Comparison of ENCODE assay signal across 1 cellular context in the genomic region with DNA sequence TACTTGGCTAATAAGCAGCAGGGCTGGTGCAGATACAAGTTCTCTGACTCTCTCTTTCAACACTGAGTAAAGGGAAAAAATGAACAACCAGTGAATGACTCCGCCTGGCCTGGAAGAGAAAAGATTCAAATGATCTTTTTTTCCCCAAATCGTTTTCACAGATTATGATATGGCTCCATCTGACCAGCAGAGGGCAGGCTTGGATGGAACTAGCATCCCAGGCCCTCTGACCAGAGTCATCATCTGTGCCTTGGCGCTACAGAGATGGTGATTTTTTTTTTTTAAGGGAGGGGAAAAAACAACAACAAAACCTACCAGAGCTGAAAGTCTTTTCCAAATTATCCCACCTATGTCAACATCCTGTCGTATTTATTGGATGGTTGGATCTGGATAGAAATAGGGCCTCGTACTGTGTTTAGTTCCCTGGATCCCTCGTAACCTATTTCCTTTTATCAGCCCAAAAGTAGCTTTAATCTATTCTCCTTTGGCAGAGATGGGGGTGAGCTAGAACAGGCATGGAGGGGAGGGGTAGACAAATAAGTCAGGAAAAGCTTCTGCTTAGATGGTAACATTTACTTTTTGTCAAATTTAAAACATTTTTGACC.
A peak's percentile ranks its signal among the peaks of the same experiment; 100 is the strongest.
TF ChIP-seq lines count a peak whose summit lies in the region.

No MANE protein-coding gene starts in this region.

TF ChIP-seq in K562, 482 proteins besides CTCF, POLR2A, EP300 and RAD21 (continued from another document and continues in another):
- no peak for TF ChIP-seq MYBL2 (IDR thresholded peaks at IDR 0.05; ENCODE audit: low read depth)
- no peak for TF ChIP-seq MYBL2 (CRISPR knock-in tag; IDR thresholded peaks at IDR 0.05; ENCODE audit: borderline replicate concordance)
- TF ChIP-seq ZNF518B (CRISPR knock-in tag; IDR thresholded peaks at IDR 0.05): no peak
- TF ChIP-seq ZFP91 (CRISPR knock-in tag; IDR thresholded peaks at IDR 0.05): no peak
- TF ChIP-seq, protein P1, sequence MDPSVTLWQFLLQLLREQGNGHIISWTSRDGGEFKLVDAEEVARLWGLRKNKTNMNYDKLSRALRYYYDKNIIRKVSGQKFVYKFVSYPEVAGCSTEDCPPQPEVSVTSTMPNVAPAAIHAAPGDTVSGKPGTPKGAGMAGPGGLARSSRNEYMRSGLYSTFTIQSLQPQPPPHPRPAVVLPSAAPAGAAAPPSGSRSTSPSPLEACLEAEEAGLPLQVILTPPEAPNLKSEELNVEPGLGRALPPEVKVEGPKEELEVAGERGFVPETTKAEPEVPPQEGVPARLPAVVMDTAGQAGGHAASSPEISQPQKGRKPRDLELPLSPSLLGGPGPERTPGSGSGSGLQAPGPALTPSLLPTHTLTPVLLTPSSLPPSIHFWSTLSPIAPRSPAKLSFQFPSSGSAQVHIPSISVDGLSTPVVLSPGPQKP (CRISPR knock-in tag; IDR thresholded peaks at IDR 0.05): no peak
- TF ChIP-seq HDGF (IDR thresholded peaks at IDR 0.05): no peak
- no peak for TF ChIP-seq ZNF324 (CRISPR knock-in tag; IDR thresholded peaks at IDR 0.05)
- TF ChIP-seq ZNF584 (CRISPR knock-in tag; IDR thresholded peaks at IDR 0.05; ENCODE audit: low read depth): no peak
- peak; percentile 37; the same call in 1 of the 2 replicates for TF ChIP-seq RB1 (IDR thresholded peaks at IDR 0.05; ENCODE audit: low read depth)
- no peak for TF ChIP-seq MXI1 (IDR thresholded peaks at IDR 0.05; ENCODE audit: low read depth, low read length)
- TF ChIP-seq POLR2H (tag; IDR thresholded peaks at IDR 0.05; ENCODE audit: low read depth): no peak
- TF ChIP-seq ARID2 (IDR thresholded peaks at IDR 0.05): peak; percentile 82; the same call in 1 of the 2 replicates
- TF ChIP-seq SIN3A (IDR thresholded peaks at IDR 0.05; ENCODE audit: borderline replicate concordance in 2 of 2, control insufficient read depth in 1 of 2, low read depth in 2 of 2, low read length in 2 of 2): no peak
- TF ChIP-seq DPF2 (IDR thresholded peaks at IDR 0.05): no peak
- no peak for TF ChIP-seq ZNF77 (CRISPR knock-in tag; IDR thresholded peaks at IDR 0.05)
- 0 out of 2 replicates have a peak, but pooled peaks have one; percentile 4 for TF ChIP-seq CREM (IDR thresholded peaks at IDR 0.05; ENCODE audit: low read depth)
- no peak for TF ChIP-seq ZNF24 (IDR thresholded peaks at IDR 0.05)
- TF ChIP-seq DEAF1 (CRISPR knock-in tag; IDR thresholded peaks at IDR 0.05): peak; percentile 89
- TF ChIP-seq, protein P2, sequence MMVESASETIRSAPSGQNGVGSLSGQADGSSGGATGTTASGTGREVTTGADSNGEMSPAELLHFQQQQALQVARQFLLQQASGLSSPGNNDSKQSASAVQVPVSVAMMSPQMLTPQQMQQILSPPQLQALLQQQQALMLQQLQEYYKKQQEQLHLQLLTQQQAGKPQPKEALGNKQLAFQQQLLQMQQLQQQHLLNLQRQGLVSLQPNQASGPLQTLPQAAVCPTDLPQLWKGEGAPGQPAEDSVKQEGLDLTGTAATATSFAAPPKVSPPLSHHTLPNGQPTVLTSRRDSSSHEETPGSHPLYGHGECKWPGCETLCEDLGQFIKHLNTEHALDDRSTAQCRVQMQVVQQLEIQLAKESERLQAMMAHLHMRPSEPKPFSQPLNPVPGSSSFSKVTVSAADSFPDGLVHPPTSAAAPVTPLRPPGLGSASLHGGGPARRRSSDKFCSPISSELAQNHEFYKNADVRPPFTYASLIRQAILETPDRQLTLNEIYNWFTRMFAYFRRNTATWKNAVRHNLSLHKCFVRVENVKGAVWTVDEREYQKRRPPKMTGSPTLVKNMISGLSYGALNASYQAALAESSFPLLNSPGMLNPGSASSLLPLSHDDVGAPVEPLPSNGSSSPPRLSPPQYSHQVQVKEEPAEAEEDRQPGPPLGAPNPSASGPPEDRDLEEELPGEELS (CRISPR knock-in tag; IDR thresholded peaks at IDR 0.05; ENCODE audit: borderline replicate concordance): no peak
- TF ChIP-seq MECOM (CRISPR knock-in tag; IDR thresholded peaks at IDR 0.05): no peak
- 0 out of 2 replicates have a peak, but pooled peaks have one; percentile 27 for TF ChIP-seq ATF7 (IDR thresholded peaks at IDR 0.05)
- no peak for TF ChIP-seq HMGXB4 (CRISPR knock-in tag; IDR thresholded peaks at IDR 0.05)
- TF ChIP-seq HDAC2 (IDR thresholded peaks at IDR 0.05): no peak
- no peak for TF ChIP-seq TAF9B (IDR thresholded peaks at IDR 0.05; ENCODE audit: partially characterized antibody)
- no peak for TF ChIP-seq ATF6 (CRISPR knock-in tag; IDR thresholded peaks at IDR 0.05)
- TF ChIP-seq HOXB6 (CRISPR knock-in tag; IDR thresholded peaks at IDR 0.05; ENCODE audit: borderline replicate concordance): no peak
- no peak for TF ChIP-seq TBP (optimal IDR thresholded peaks at IDR 0.05; ENCODE audit: low read depth, low read length)
- no peak for TF ChIP-seq HCFC1 (IDR thresholded peaks at IDR 0.05; ENCODE audit: low read depth, low read length)
- TF ChIP-seq RAD51 (IDR thresholded peaks at IDR 0.05; ENCODE audit: borderline replicate concordance, low read depth): no peak
- TF ChIP-seq, protein P3, sequence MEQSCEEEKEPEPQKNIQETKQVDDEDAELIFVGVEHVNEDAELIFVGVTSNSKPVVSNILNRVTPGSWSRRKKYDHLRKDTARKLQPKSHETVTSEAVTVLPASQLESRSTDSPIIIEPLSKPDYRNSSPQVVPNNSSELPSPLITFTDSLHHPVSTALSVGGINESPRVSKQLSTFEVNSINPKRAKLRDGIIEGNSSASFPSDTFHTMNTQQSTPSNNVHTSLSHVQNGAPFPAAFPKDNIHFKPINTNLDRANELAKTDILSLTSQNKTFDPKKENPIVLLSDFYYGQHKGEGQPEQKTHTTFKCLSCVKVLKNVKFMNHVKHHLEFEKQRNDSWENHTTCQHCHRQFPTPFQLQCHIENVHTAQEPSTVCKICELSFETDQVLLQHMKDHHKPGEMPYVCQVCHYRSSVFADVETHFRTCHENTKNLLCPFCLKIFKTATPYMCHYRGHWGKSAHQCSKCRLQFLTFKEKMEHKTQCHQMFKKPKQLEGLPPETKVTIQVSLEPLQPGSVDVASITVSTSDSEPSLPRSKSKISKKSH (CRISPR knock-in tag; IDR thresholded peaks at IDR 0.05): no peak
- TF ChIP-seq RBM39 (optimal IDR thresholded peaks at IDR 0.05; ENCODE audit: low read depth, low read length): no peak
- no peak for TF ChIP-seq HBP1 (CRISPR knock-in tag; IDR thresholded peaks at IDR 0.05)
- no peak for TF ChIP-seq PHF21A (IDR thresholded peaks at IDR 0.05; ENCODE audit: borderline replicate concordance, low read depth)
- no peak for TF ChIP-seq NBN (IDR thresholded peaks at IDR 0.05; ENCODE audit: low read depth)
- no peak for TF ChIP-seq CREB1 (IDR thresholded peaks at IDR 0.05)
- TF ChIP-seq CREB1 (CRISPR knock-in tag; IDR thresholded peaks at IDR 0.05): no peak
- no peak for TF ChIP-seq KLF10 (CRISPR knock-in tag; IDR thresholded peaks at IDR 0.05)
- TF ChIP-seq SAFB2 (IDR thresholded peaks at IDR 0.05; ENCODE audit: borderline replicate concordance, low read depth, low read length, severe bottlenecking): no peak
- TF ChIP-seq, protein P4, sequence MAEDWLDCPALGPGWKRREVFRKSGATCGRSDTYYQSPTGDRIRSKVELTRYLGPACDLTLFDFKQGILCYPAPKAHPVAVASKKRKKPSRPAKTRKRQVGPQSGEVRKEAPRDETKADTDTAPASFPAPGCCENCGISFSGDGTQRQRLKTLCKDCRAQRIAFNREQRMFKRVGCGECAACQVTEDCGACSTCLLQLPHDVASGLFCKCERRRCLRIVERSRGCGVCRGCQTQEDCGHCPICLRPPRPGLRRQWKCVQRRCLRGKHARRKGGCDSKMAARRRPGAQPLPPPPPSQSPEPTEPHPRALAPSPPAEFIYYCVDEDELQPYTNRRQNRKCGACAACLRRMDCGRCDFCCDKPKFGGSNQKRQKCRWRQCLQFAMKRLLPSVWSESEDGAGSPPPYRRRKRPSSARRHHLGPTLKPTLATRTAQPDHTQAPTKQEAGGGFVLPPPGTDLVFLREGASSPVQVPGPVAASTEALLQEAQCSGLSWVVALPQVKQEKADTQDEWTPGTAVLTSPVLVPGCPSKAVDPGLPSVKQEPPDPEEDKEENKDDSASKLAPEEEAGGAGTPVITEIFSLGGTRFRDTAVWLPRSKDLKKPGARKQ (CRISPR knock-in tag; IDR thresholded peaks at IDR 0.05): 0 out of 2 replicates have a peak, but pooled peaks have one; percentile 11
- TF ChIP-seq SMC3 (conservative IDR thresholded peaks at IDR 0.05; ENCODE audit: insufficient read depth, low read depth, low read length): peak; percentile 89
